ENCODE assay signal across 20 cellular contexts in the genomic region with DNA sequence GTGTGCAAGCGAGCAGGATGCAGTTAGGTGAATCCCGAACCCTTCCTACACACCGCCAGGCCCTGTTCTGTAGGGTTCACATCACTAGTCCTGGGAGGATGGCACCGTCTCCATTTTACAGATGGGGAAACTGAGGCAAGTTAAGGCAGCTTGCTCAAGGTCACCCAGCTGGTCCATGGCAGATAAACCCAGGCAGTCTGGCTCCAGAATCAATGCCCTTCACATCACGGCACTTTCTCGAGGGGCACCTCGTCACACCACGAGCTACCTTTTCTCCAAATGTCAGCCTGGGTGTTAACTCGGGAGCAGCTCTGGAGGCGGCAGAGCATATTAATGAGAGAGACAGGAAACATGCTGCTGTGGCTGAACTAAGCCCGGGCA. TPM values are rescaled to one million over a fixed set of nuclear protein-coding genes. Genes with fewer than 3 reads are reported as not detected.
DNase-seq lines count a peak whose midpoint lies in the region; ATAC-seq, FAIRE-seq and TF ChIP-seq lines count a peak whose summit lies in the region.
"Had no signal": no experiment of that assay in that cellular context is flagged by ENCODE, and none has a peak within 500 bp of the region (broad histone marks: within the 10 kb centered on the region; RNA-seq: fewer than 3 reads in every experiment).

No MANE protein-coding gene starts in this region.

- TF ChIP-seq POLR2A in GM12878 (IDR thresholded peaks at IDR 0.05; ENCODE audit: low read depth, low read length), result no peak

- H3K4me3 ChIP-seq in GM12878, result no peak overlapping the region
- H3K4me3 ChIP-seq: GM23248 had no signal

- no peak for TF ChIP-seq EP300 in GM12878 (IDR thresholded peaks at IDR 0.05; ENCODE audit: borderline replicate concordance in 1 of 2, control insufficient read depth in 1 of 2, low read depth in 2 of 2, low read length in 2 of 2)

- peaks cover 2% of the 10 kb centered on the region for H3K79me2 ChIP-seq in GM12878 (ENCODE audit: control insufficient read depth, insufficient read depth, low read length)

- H3K9me3 ChIP-seq in GM12878 (replicated peaks; ENCODE audit: control insufficient read depth, insufficient read depth, low read length), result no peaks in the 10 kb centered on the region
- H3K9me3 ChIP-seq: BE2C had no signal

- WGBS in GM12878 (ENCODE audit: insufficient coverage, insufficient replicate concordance, low lambda C conversion rate, missing lambda C conversion rate), result 93% methylated on average over 11 of the region's 11 CpGs

- no peak overlapping the region for H3K9ac ChIP-seq in GM12878 (ENCODE audit: control insufficient read depth, insufficient read depth, low read length)
- H3K9ac ChIP-seq: GM23248 had no signal

- TF ChIP-seq CTCF in GM12878 (IDR thresholded peaks at IDR 0.05 in 2 of 3, conservative IDR thresholded peaks at IDR 0.05 in 1 of 3; ENCODE audit: control insufficient read depth in 2 of 3, extremely low read depth in 1 of 3, insufficient read depth in 1 of 3, low read depth in 3 of 3, low read length in 3 of 3) (no peak), endothelial cell (IDR thresholded peaks at IDR 0.05; ENCODE audit: unreplicated experiment) (no peak)
- no peak for TF ChIP-seq CTCF in activated CD8-positive, alpha-beta T cell treated with anti-CD3 and anti-CD28 coated beads for 36 hours (IDR thresholded peaks at IDR 0.05)

- FAIRE-seq in GM12878 (lab: Jason Lieb, UNC), result no peak
- FAIRE-seq: D721Med, G401.6, H54 had no signal

- H3K9me3 Mint-ChIP-seq in stimulated activated naive CD8-positive, alpha-beta T cell treated with anti-CD3 and anti-CD28 coated beads, Interleukin-15, Interleukin-2, amounts not matched to agents 100 ng/mL and 50 ng/mL, for 24 hours, result no peaks in the 10 kb centered on the region
- H3K9me3 Mint-ChIP-seq in endothelial cell (ENCODE audit: unreplicated experiment), result no peaks in the 10 kb centered on the region
- H3K9me3 Mint-ChIP-seq in activated CD8-positive, alpha-beta T cell treated with anti-CD3 and anti-CD28 coated beads for 36 hours, result no peaks in the 10 kb centered on the region
- H3K9me3 Mint-ChIP-seq: CD4-positive, alpha-beta memory T cell; IgD-negative memory B cell had no signal

- peak overlapping the region; percentile 21 for H3K27ac Mint-ChIP-seq in stimulated activated naive CD8-positive, alpha-beta T cell treated with anti-CD3 and anti-CD28 coated beads, Interleukin-15, Interleukin-2, amounts not matched to agents 100 ng/mL and 50 ng/mL, for 24 hours
- H3K27ac Mint-ChIP-seq in endothelial cell (ENCODE audit: unreplicated experiment), result peak overlapping the region; percentile 9
- H3K27ac Mint-ChIP-seq in activated CD8-positive, alpha-beta T cell treated with anti-CD3 and anti-CD28 coated beads for 36 hours, result no peak overlapping the region

- H2AFZ ChIP-seq in GM12878 (ENCODE audit: control insufficient read depth, low read depth, low read length), result no peak overlapping the region
- H2AFZ ChIP-seq: GM23248 had no signal

- in situ Hi-C loops in GM12878 (cut with MboI), result no loop called here

- RAD21 ChIA-PET in GM12878 (lab: Charles Lee; ENCODE audit: unreplicated experiment), result no interaction called here

- no peak overlapping the region for H3K4me2 ChIP-seq in GM12878 (ENCODE audit: control insufficient read depth, insufficient read depth)

- H3K36me3 Mint-ChIP-seq in stimulated activated naive CD8-positive, alpha-beta T cell treated with anti-CD3 and anti-CD28 coated beads, Interleukin-15, Interleukin-2, amounts not matched to agents 100 ng/mL and 50 ng/mL, for 24 hours (ENCODE audit: low read depth), result peaks cover 81% of the 10 kb centered on the region
- H3K36me3 Mint-ChIP-seq in endothelial cell (ENCODE audit: low read depth, unreplicated experiment), result peaks cover 56% of the 10 kb centered on the region
- H3K36me3 Mint-ChIP-seq in activated CD8-positive, alpha-beta T cell treated with anti-CD3 and anti-CD28 coated beads for 36 hours (ENCODE audit: low read depth), result peaks cover 68% of the 10 kb centered on the region

- no peak for TF ChIP-seq RAD21 in GM12878 (IDR thresholded peaks at IDR 0.05; ENCODE audit: insufficient read depth, low read depth, low read length)

- H3K4me1 ChIP-seq in GM12878 (ENCODE audit: control insufficient read depth, insufficient read depth, low read length), result no peaks in the 10 kb centered on the region

- H3K27me3 Mint-ChIP-seq in stimulated activated naive CD8-positive, alpha-beta T cell treated with anti-CD3 and anti-CD28 coated beads, Interleukin-15, Interleukin-2, amounts not matched to agents 100 ng/mL and 50 ng/mL, for 24 hours, result no peaks in the 10 kb centered on the region
- no peaks in the 10 kb centered on the region for H3K27me3 Mint-ChIP-seq in endothelial cell (ENCODE audit: unreplicated experiment)
- no peaks in the 10 kb centered on the region for H3K27me3 Mint-ChIP-seq in activated CD8-positive, alpha-beta T cell treated with anti-CD3 and anti-CD28 coated beads for 36 hours
- H3K27me3 Mint-ChIP-seq: CD4-positive, alpha-beta memory T cell; IgD-negative memory B cell had no signal

- H3K4me3 Mint-ChIP-seq in stimulated activated naive CD8-positive, alpha-beta T cell treated with anti-CD3 and anti-CD28 coated beads, Interleukin-15, Interleukin-2, amounts not matched to agents 100 ng/mL and 50 ng/mL, for 24 hours, result no peak overlapping the region
- no peak overlapping the region for H3K4me3 Mint-ChIP-seq in endothelial cell (ENCODE audit: unreplicated experiment)
- no peak overlapping the region for H3K4me3 Mint-ChIP-seq in activated CD8-positive, alpha-beta T cell treated with anti-CD3 and anti-CD28 coated beads for 36 hours
- H3K4me3 Mint-ChIP-seq: IgD-negative memory B cell had no signal

- H3K27ac ChIP-seq in GM12878 (ENCODE audit: control insufficient read depth, insufficient read depth), result no peak overlapping the region
- H3K27ac ChIP-seq: C4-2B, GM23248 had no signal

- BruUV-seq in GM12878 (replicated peaks; lab: Mats Ljungman, UMichigan), result no TSS peak

- POLR2A ChIA-PET in GM12878 (lab: Charles Lee), result interaction anchor here (0.9 kb wide), 1 partner anchor 8 kb away, joined by 3 read pairs; no protein-coding TSS in a partner anchor
- POLR2A ChIA-PET in activated CD8-positive, alpha-beta T cell treated with anti-CD3 and anti-CD28 coated beads for 36 hours (lab: Charles Lee), result interaction anchor here (1.0 to 2.5 kb wide), 5 partner anchors 9 to 340 kb away, joined by 3 to 19 read pairs (median 4); partner anchors contain the start of genes NOB1 and WWP2

- SMC1A ChIA-PET in GM12878 (lab: Charles Lee; ENCODE audit: uncharacterized antibody, unreplicated experiment), result no interaction called here

- H3K27me3 ChIP-seq in GM12878 (replicated peaks in 1 of 2; ENCODE audit: control insufficient read depth in 2 of 2, insufficient read depth in 2 of 2, low read length in 1 of 2), result no peaks in the 10 kb centered on the region
- H3K27me3 ChIP-seq: BE2C had no signal

- DNase-seq in stimulated activated naive CD8-positive, alpha-beta T cell treated with anti-CD3 and anti-CD28 coated beads, Interleukin-15, Interleukin-2, amounts not matched to agents 100 U/mL and 50 U/mL, for 24 hours, result no peak
- DNase-seq in GM12878 (ENCODE audit: low read depth, low spot score) (no peak), endothelial cell (ENCODE audit: low spot score) (no peak), Ammon's horn (ENCODE audit: low spot score) (no peak)
- DNase-seq in activated CD8-positive, alpha-beta T cell treated with anti-CD3 and anti-CD28 coated beads for 36 hours, result no peak
- DNase-seq: ACHN; BE2C; CD4-positive, alpha-beta memory T cell; DMS153; DMS79 treated with DMSO at 0.1 percent for 48 hours; EL; GM23248 had no signal

- intact Hi-C loops in GM12878 (cut with micrococcal nuclease; ENCODE audit: unreplicated experiment), result no loop called here
- intact Hi-C loops in activated CD8-positive, alpha-beta T cell treated with anti-CD3 and anti-CD28 coated beads for 36 hours (cut with micrococcal nuclease), result no loop called here

- ATAC-seq in stimulated activated naive CD8-positive, alpha-beta T cell treated with anti-CD3 and anti-CD28 coated beads, Interleukin-15, Interleukin-2, amounts not matched to agents 100 U/mL and 50 U/mL, for 24 hours, result no peak
- no peak for ATAC-seq in GM12878
- ATAC-seq in GM18873 (IDR thresholded peaks at IDR 0.05; ENCODE audit: low FRiP score, unreplicated experiment), result no peak
- ATAC-seq in HG02678 (IDR thresholded peaks at IDR 0.05; ENCODE audit: unreplicated experiment), result no peak
- no peak for ATAC-seq in activated CD8-positive, alpha-beta T cell treated with anti-CD3 and anti-CD28 coated beads for 36 hours

- no peaks in the 10 kb centered on the region for H4K20me1 ChIP-seq in GM12878 (ENCODE audit: control insufficient read depth, insufficient read depth)

- peaks cover 13% of the 10 kb centered on the region for H3K4me1 Mint-ChIP-seq in stimulated activated naive CD8-positive, alpha-beta T cell treated with anti-CD3 and anti-CD28 coated beads, Interleukin-15, Interleukin-2, amounts not matched to agents 100 ng/mL and 50 ng/mL, for 24 hours (ENCODE audit: low read depth)
- H3K4me1 Mint-ChIP-seq in endothelial cell (ENCODE audit: unreplicated experiment), result no peaks in the 10 kb centered on the region
- peaks cover 7% of the 10 kb centered on the region for H3K4me1 Mint-ChIP-seq in activated CD8-positive, alpha-beta T cell treated with anti-CD3 and anti-CD28 coated beads for 36 hours (ENCODE audit: low read depth)
- H3K4me1 Mint-ChIP-seq: IgD-negative memory B cell had no signal

- CTCF ChIA-PET in GM12878 (lab: Yijun Ruan, JAX), result interaction anchor here (1.0 to 2.7 kb wide), 3 partner anchors 9 to 350 kb away, joined by 3 to 11 read pairs (median 6); partner anchors contain the start of gene NOB1
- CTCF ChIA-PET in activated CD8-positive, alpha-beta T cell treated with anti-CD3 and anti-CD28 coated beads for 36 hours (lab: Charles Lee), result interaction anchor here (3.0 kb wide), 1 partner anchor 9 kb away, joined by 15 read pairs; the partner anchor contains the start of gene NOB1

- peaks cover 40 to 64% of the 10 kb centered on the region in 2 experiments for H3K36me3 ChIP-seq in GM12878 (ENCODE audit: control insufficient read depth in 2 of 2, insufficient read depth in 2 of 2, low read length in 1 of 2)

RNA-seq across cellular contexts. Expression of gene NOB1, which starts 9.5 kb away (rescaled TPM):
- total RNA-seq in GM12878 (2013; cell fraction: nucleolus; rRNA removed), result 31.1 and 34.0 TPM in 2 replicates
- total RNA-seq in GM12878 (2014; rRNA removed), result 55.6 and 64.0 TPM in 2 replicates
- 67.0 and 68.6 TPM in 2 replicates for total RNA-seq in GM12878 (2014; rRNA removed; fragmentation: Illumina TruSeq; extraction: Trizol)
- total RNA-seq in GM12878 (2021), result 93.1 and 97.9 TPM in 2 replicates
- 49.2 TPM for polyA plus RNA-seq in GM12878 (2011; ENCODE audit: low read depth)
- polyA plus RNA-seq in GM12878 (2011; rRNA removed), result 86.4 and 112 TPM in 2 replicates
- polyA plus RNA-seq in GM12878 (2011; cell fraction: cytosol; rRNA removed), result 167 and 168 TPM in 2 replicates
- 89.6 and 97.2 TPM in 2 replicates for polyA plus RNA-seq in GM12878 (2011; cell fraction: nucleus; rRNA removed)
- polyA plus RNA-seq in GM12878 (2012), result 101 and 107 TPM in 2 replicates
- polyA plus RNA-seq in GM12878 (2014; fragmentation: Illumina TruSeq; extraction: Trizol), result 51.1 and 87.9 TPM in 2 replicates
- polyA plus RNA-seq in GM12878 (2014; fragmentation: Nextera tagmentation; extraction: Ambion mirVana), result 10 to 100 TPM; 31.1 to 44.0 TPM
- 117 and 121 TPM in 2 replicates for polyA plus RNA-seq in GM12878 (2014; rRNA removed)
- polyA plus RNA-seq in GM12878 (2016; fragmentation: Nextera tagmentation; extraction: Ambion mirVana), result 10 to 100 TPM; 76.9 to 79.1 TPM
- polyA minus RNA-seq in GM12878 (2011; rRNA and poly(A)+ RNA removed), result 86.5 and 139 TPM in 2 replicates
- polyA minus RNA-seq in GM12878 (2011; cell fraction: cytosol; rRNA and poly(A)+ RNA removed), result 47.7 and 51.3 TPM in 2 replicates
- 32.5 and 54.4 TPM in 2 replicates for polyA minus RNA-seq in GM12878 (2011; cell fraction: nucleus; rRNA and poly(A)+ RNA removed)
- 46.8 TPM for total RNA-seq in endothelial cell (ENCODE audit: unreplicated experiment)
- 100 to 1,000 TPM; 139 to 146 TPM for total RNA-seq in activated CD8-positive, alpha-beta T cell treated with anti-CD3 and anti-CD28 coated beads for 36 hours

RNA-seq across cellular contexts. Expression of gene WWP2, which starts 16.9 kb away (rescaled TPM):
- 58.8 and 64.9 TPM in 2 replicates for total RNA-seq in GM12878 (2013; cell fraction: nucleolus; rRNA removed)
- total RNA-seq in GM12878 (2014; rRNA removed) (22.5 and 27.3 TPM in 2 replicates), GM12878 (2014; rRNA removed; fragmentation: Illumina TruSeq; extraction: Trizol) (16.9 and 20.3 TPM in 2 replicates), GM12878 (2021) (40.4 and 47.0 TPM in 2 replicates), endothelial cell (ENCODE audit: unreplicated experiment) (35.3 TPM)
- 9.8 TPM for polyA plus RNA-seq in GM12878 (2011; ENCODE audit: low read depth)
- polyA plus RNA-seq in GM12878 (2011; rRNA removed) (5.0 and 8.6 TPM in 2 replicates), GM12878 (2014; fragmentation: Illumina TruSeq; extraction: Trizol) (27.4 and 33.7 TPM in 2 replicates), GM12878 (2014; fragmentation: Nextera tagmentation; extraction: Ambion mirVana) (1 to 10 TPM; 2.8 to 2.9 TPM), GM12878 (2014; rRNA removed) (18.5 and 21.6 TPM in 2 replicates), GM12878 (2016; fragmentation: Nextera tagmentation; extraction: Ambion mirVana) (10 to 100 TPM; 29.8 to 31.4 TPM)
- polyA plus RNA-seq in GM12878 (2011; cell fraction: cytosol; rRNA removed), result 9.9 and 15.0 TPM in 2 replicates
- polyA plus RNA-seq in GM12878 (2011; cell fraction: nucleus; rRNA removed), result 29.9 and 49.2 TPM in 2 replicates
- polyA plus RNA-seq in GM12878 (2012), result 17.6 and 19.3 TPM in 2 replicates
- 11.6 and 15.1 TPM in 2 replicates for polyA minus RNA-seq in GM12878 (2011; rRNA and poly(A)+ RNA removed)
- 5.6 and 9.3 TPM in 2 replicates for polyA minus RNA-seq in GM12878 (2011; cell fraction: cytosol; rRNA and poly(A)+ RNA removed)
- 10.3 and 26.2 TPM in 2 replicates for polyA minus RNA-seq in GM12878 (2011; cell fraction: nucleus; rRNA and poly(A)+ RNA removed)
- total RNA-seq in activated CD8-positive, alpha-beta T cell treated with anti-CD3 and anti-CD28 coated beads for 36 hours, result 10 to 100 TPM; 30.7 to 35.1 TPM

RNA-seq across cellular contexts. Expression of gene NQO1, which starts 18.9 kb away (rescaled TPM):
- total RNA-seq in GM12878 (2013; cell fraction: nucleolus; rRNA removed), result 2.5 and 2.7 TPM in 2 replicates
- total RNA-seq in GM12878 (2014; rRNA removed) (24.6 and 26.4 TPM in 2 replicates), GM12878 (2014; rRNA removed; fragmentation: Illumina TruSeq; extraction: Trizol) (27.6 and 33.4 TPM in 2 replicates), GM12878 (2021) (24.0 and 25.0 TPM in 2 replicates), endothelial cell (ENCODE audit: unreplicated experiment) (29.1 TPM)
- polyA plus RNA-seq in GM12878 (2011; ENCODE audit: low read depth), result 15.3 TPM
- polyA plus RNA-seq in GM12878 (2011; rRNA removed) (29.0 and 34.1 TPM in 2 replicates), GM12878 (2014; fragmentation: Illumina TruSeq; extraction: Trizol) (25.5 and 35.9 TPM in 2 replicates), GM12878 (2014; fragmentation: Nextera tagmentation; extraction: Ambion mirVana) (10 to 100 TPM; 35.2 to 40.0 TPM), GM12878 (2014; rRNA removed) (25.0 and 26.0 TPM in 2 replicates), GM12878 (2016; fragmentation: Nextera tagmentation; extraction: Ambion mirVana) (10 to 100 TPM; 82.4 to 84.9 TPM)
- polyA plus RNA-seq in GM12878 (2011; cell fraction: cytosol; rRNA removed), result 32.2 and 35.7 TPM in 2 replicates
- polyA plus RNA-seq in GM12878 (2011; cell fraction: nucleus; rRNA removed), result 10.9 and 14.9 TPM in 2 replicates
- polyA plus RNA-seq in GM12878 (2012), result 14.0 and 15.3 TPM in 2 replicates
- polyA minus RNA-seq in GM12878 (2011; rRNA and poly(A)+ RNA removed), result 15.7 and 18.5 TPM in 2 replicates
- polyA minus RNA-seq in GM12878 (2011; cell fraction: cytosol; rRNA and poly(A)+ RNA removed), result 7.1 and 9.1 TPM in 2 replicates
- 2.4 and 2.7 TPM in 2 replicates for polyA minus RNA-seq in GM12878 (2011; cell fraction: nucleus; rRNA and poly(A)+ RNA removed)
- total RNA-seq in activated CD8-positive, alpha-beta T cell treated with anti-CD3 and anti-CD28 coated beads for 36 hours, result 1 to 10 TPM; 7.6 to 8.1 TPM
